Comparison of ENCODE assay signal across 1 cellular context in genomic region chr6:1837868-1838267, GRCh38.
TF ChIP-seq lines count a peak whose summit lies in the region.

No MANE protein-coding gene starts in this region.

TF ChIP-seq in WTC11, 78 proteins besides CTCF, POLR2A, EP300 and RAD21 (continued from another document):
- no peak for TF ChIP-seq ATF3 (CRISPR knock-in tag; conservative IDR thresholded peaks at IDR 0.05)
- TF ChIP-seq PRDM15 (CRISPR knock-in tag; IDR thresholded peaks at IDR 0.05): no peak
- TF ChIP-seq ATF2 (CRISPR knock-in tag; IDR thresholded peaks at IDR 0.05; ENCODE audit: borderline replicate concordance, low read depth): no peak
- TF ChIP-seq RORB (CRISPR knock-in tag; IDR thresholded peaks at IDR 0.05): no peak
- TF ChIP-seq E2F4 (CRISPR knock-in tag; IDR thresholded peaks at IDR 0.05; ENCODE audit: borderline replicate concordance, low read depth): no peak
- no peak for TF ChIP-seq SMAD3 (CRISPR knock-in tag; IDR thresholded peaks at IDR 0.05; ENCODE audit: borderline replicate concordance)
- TF ChIP-seq MXD4 (CRISPR knock-in tag; IDR thresholded peaks at IDR 0.05; ENCODE audit: borderline replicate concordance): no peak
